Comparison of ENCODE assay signal across 29 cellular contexts in genomic region chr7:122067077-122067476, GRCh38.
"Had no signal": no experiment of that assay in that cellular context is flagged by ENCODE, and none has a peak within 500 bp of the region (broad histone marks: within the 10 kb centered on the region; RNA-seq: fewer than 3 reads in every experiment).

No MANE protein-coding gene starts in this region.

- H3K4me1 ChIP-seq: adrenal gland, body of pancreas had no signal

- H3K4me3 Mint-ChIP-seq: activated CD4-positive, alpha-beta T cell treated with anti-CD3 and anti-CD28 coated beads, Interleukin-2, amount 10 ng/mL, durations not matched to agents 24 days and 14 days; activated CD8-positive, alpha-beta T cell treated with anti-CD3 and anti-CD28 coated beads for 36 hours; activated naive CD4-positive, alpha-beta T cell treated with anti-CD3 and anti-CD28 coated beads for 36 hours; activated T-cell treated with anti-CD3 and anti-CD28 coated beads, Interleukin-2, amount 50 U/mL, for 24 hours; T-cell had no signal

- H3K36me3 Mint-ChIP-seq: activated naive CD4-positive, alpha-beta T cell treated with anti-CD3 and anti-CD28 coated beads, Interleukin-2, amount 50 U/mL, for 72 hours; T-cell had no signal

- H3K27me3 Mint-ChIP-seq: activated CD4-positive, alpha-beta T cell treated with anti-CD3 and anti-CD28 coated beads, Interleukin-2, amount 10 ng/mL, durations not matched to agents 24 days and 14 days; activated CD8-positive, alpha-beta T cell treated with anti-CD3 and anti-CD28 coated beads for 36 hours; activated T-cell treated with anti-CD3 and anti-CD28 coated beads, Interleukin-2, amount 50 U/mL, for 24 hours had no signal

- H3K27ac Mint-ChIP-seq: activated CD4-positive, alpha-beta T cell treated with anti-CD3 and anti-CD28 coated beads, Interleukin-2, amount 10 ng/mL, durations not matched to agents 24 days and 14 days; activated CD8-positive, alpha-beta T cell treated with anti-CD3 and anti-CD28 coated beads for 36 hours; activated naive CD4-positive, alpha-beta T cell treated with anti-CD3 and anti-CD28 coated beads for 36 hours; activated naive CD4-positive, alpha-beta T cell treated with anti-CD3 and anti-CD28 coated beads, Interleukin-2, amount 50 U/mL, for 72 hours; activated T-cell treated with anti-CD3 and anti-CD28 coated beads, Interleukin-2, amount 50 U/mL, for 24 hours; T-cell had no signal

- H3K4me3 ChIP-seq: adrenal gland, body of pancreas, K562 had no signal

- H3K36me3 ChIP-seq: adrenal gland had no signal

- DNase-seq: activated CD4-positive, alpha-beta T cell treated with anti-CD3 and anti-CD28 coated beads for 1 hour; activated CD4-positive, alpha-beta T cell treated with anti-CD3 and anti-CD28 coated beads, Interleukin-2, amount 10 ng/mL, durations not matched to agents 24 days and 14 days; activated CD4-positive, alpha-beta T cell treated with anti-CD3 and anti-CD28 coated beads, Interleukin-2, amount 50 U/mL, for 4 hours; activated CD4-positive, CD25-positive, alpha-beta regulatory T cell; activated CD8-positive, alpha-beta T cell treated with anti-CD3 and anti-CD28 coated beads for 36 hours; activated gamma-delta T cell treated with Interleukin-2 at 50 U/mL for 16 hours; activated naive CD4-positive, alpha-beta T cell treated with anti-CD3 and anti-CD28 coated beads for 36 hours; activated T-cell treated with anti-CD3 and anti-CD28 coated beads, Interleukin-2, amount 50 U/mL, for 24 hours; adrenal gland; body of pancreas; caudate nucleus; cerebellar nuclear complex; NCI-H1105; NCI-H1417 treated with DMSO at 0.1 percent for 48 hours; NCI-H1694; NCI-H2029; NCI-H510A; NCI-H526; NCI-H774; RPMI8226; SIG-M5; T-cell; T-helper 2 cell; T-helper 9 cell had no signal

- H3K9me3 ChIP-seq: adrenal gland, body of pancreas had no signal

- ATAC-seq: activated CD8-positive, alpha-beta T cell treated with anti-CD3 and anti-CD28 coated beads for 36 hours; activated naive CD4-positive, alpha-beta T cell treated with anti-CD3 and anti-CD28 coated beads, Interleukin-2, amount 50 U/mL, for 72 hours; body of pancreas; K562; Panc1; SK-N-SH treated with all-trans-retinoic acid at 6 μM for 48 hours; T-cell had no signal

- H3K4me1 Mint-ChIP-seq: activated CD4-positive, alpha-beta T cell treated with anti-CD3 and anti-CD28 coated beads, Interleukin-2, amount 10 ng/mL, durations not matched to agents 24 days and 14 days; T-cell had no signal

- H3K27me3 ChIP-seq: adrenal gland, body of pancreas had no signal

- H3K27ac ChIP-seq: adrenal gland, body of pancreas, VCaP had no signal

- H3K9me3 Mint-ChIP-seq: activated CD4-positive, alpha-beta T cell treated with anti-CD3 and anti-CD28 coated beads, Interleukin-2, amount 10 ng/mL, durations not matched to agents 24 days and 14 days; activated CD8-positive, alpha-beta T cell treated with anti-CD3 and anti-CD28 coated beads for 36 hours; activated naive CD4-positive, alpha-beta T cell treated with anti-CD3 and anti-CD28 coated beads for 36 hours; activated T-cell treated with anti-CD3 and anti-CD28 coated beads, Interleukin-2, amount 50 U/mL, for 24 hours had no signal
